20 cellular contexts compared by ENCODE assay signal in the genomic region with DNA sequence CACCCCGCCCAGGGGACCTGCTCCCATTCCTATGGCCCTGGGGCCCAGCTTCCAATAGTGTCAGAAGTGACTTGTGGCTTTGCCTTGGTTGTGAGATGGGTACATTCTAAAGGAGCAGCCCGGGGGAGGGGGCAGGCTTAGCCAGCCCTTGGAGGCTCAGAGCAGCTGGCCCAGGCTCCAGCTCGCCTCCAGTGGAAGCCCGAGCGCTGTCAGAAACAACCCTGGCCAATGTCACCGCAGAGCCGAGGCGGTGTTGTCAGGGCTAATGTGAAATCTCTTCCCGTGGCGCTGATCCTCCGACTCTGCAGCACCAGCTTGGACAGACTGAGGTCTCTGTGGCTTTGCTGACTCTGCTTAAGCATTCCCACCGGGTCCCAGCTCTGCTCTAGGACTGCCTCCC.
"Had no signal": no experiment of that assay in that cellular context is flagged by ENCODE, and none has a peak within 500 bp of the region (broad histone marks: within the 10 kb centered on the region; RNA-seq: fewer than 3 reads in every experiment).

No MANE protein-coding gene starts in this region.

- H3K27me3 ChIP-seq: brain microvascular endothelial cell, gastrocnemius medialis, tibial artery had no signal

- H3K27ac ChIP-seq: brain microvascular endothelial cell, gastrocnemius medialis, tibial artery had no signal

- H3K36me3 ChIP-seq: brain microvascular endothelial cell, gastrocnemius medialis, tibial artery had no signal

- DNase-seq: activated CD4-positive, alpha-beta T cell treated with anti-CD3 and anti-CD28 coated beads, Interleukin-2, amount 10 ng/mL, durations not matched to agents 7 days and 5 days; activated CD8-positive, alpha-beta T cell treated with anti-CD3 and anti-CD28 coated beads, Interleukin-2, amount 10 ng/mL, durations not matched to agents 7 days and 5 days; activated naive CD4-positive, alpha-beta T cell treated with Interleukin-2 at 50 U/mL for 16 hours; activated naive CD8-positive, alpha-beta T cell treated with anti-CD3 and anti-CD28 coated beads, Interleukin-2, amount 10 ng/mL, durations not matched to agents 7 days and 5 days; activated T-cell treated with anti-CD3 and anti-CD28 coated beads, Interleukin-2, amount 50 U/mL, for 24 hours; anterior cingulate cortex; brain microvascular endothelial cell; cortex of kidney; gastrocnemius medialis; head of caudate nucleus; occipital lobe; posterior cingulate gyrus; stimulated activated CD4-positive, alpha-beta T cell treated with anti-CD3 and anti-CD28 coated beads, Interleukin-1b, Interleukin-23, amount 100 ng/mL, for 48 hours; stimulated activated CD8-positive, alpha-beta memory T cell treated with anti-CD3 and anti-CD28 coated beads, Interleukin-4, amount 100 ng/mL, for 48 hours; stimulated activated naive CD4-positive, alpha-beta T cell treated with Interleukin-2 at 50 U/mL for 16 hours; T-helper 1 cell; T-helper 9 cell; tibial artery had no signal

- H3K4me3 ChIP-seq: gastrocnemius medialis, lung, tibial artery had no signal

- FAIRE-seq: urothelium cell line had no signal

- H3K4me1 ChIP-seq: gastrocnemius medialis, tibial artery had no signal

- ATAC-seq: activated CD8-positive, alpha-beta T cell treated with anti-CD3 and anti-CD28 coated beads, Interleukin-2, amount 10 ng/mL, durations not matched to agents 7 days and 5 days; gastrocnemius medialis had no signal

- H3K9me3 ChIP-seq: gastrocnemius medialis, tibial artery had no signal
